In genomic region chr7:105098863-105099515, GRCh38 we compare ENCODE assay signal across 8 cellular contexts.
DNase-seq lines count a peak whose midpoint lies in the region; ATAC-seq and TF ChIP-seq lines count a peak whose summit lies in the region.

No MANE protein-coding gene starts in this region.

- ATAC-seq in HG03460 (IDR thresholded peaks at IDR 0.05; ENCODE audit: unreplicated experiment): peak; percentile 66
- no peak for ATAC-seq in effector memory CD8-positive, alpha-beta T cell (replicated peaks)

- H3K4me3 ChIP-seq in GM12865 (ENCODE audit: low read depth, low read length): no peak overlapping the region

- H3K36me3 Mint-ChIP-seq in effector memory CD8-positive, alpha-beta T cell (ENCODE audit: insufficient read depth): peaks cover 86% of the 10 kb centered on the region
- H3K36me3 Mint-ChIP-seq in glutamatergic neuron (ENCODE audit: unreplicated experiment): no peaks in the 10 kb centered on the region

- no peak for TF ChIP-seq CTCF in GM12865 (IDR thresholded peaks at IDR 0.05; ENCODE audit: insufficient read depth, low read depth, low read length, missing control alignments)
- TF ChIP-seq CTCF in GM20000 (IDR thresholded peaks at IDR 0.05; ENCODE audit: extremely low read depth, missing control alignments): no peak
- no peak for TF ChIP-seq CTCF in glutamatergic neuron (IDR thresholded peaks at IDR 0.05; ENCODE audit: partially characterized antibody, unreplicated experiment)

- H3K9me3 Mint-ChIP-seq in effector memory CD8-positive, alpha-beta T cell: no peaks in the 10 kb centered on the region
- H3K9me3 Mint-ChIP-seq in glutamatergic neuron (ENCODE audit: unreplicated experiment): no peaks in the 10 kb centered on the region

- no peak overlapping the region for H3K4me3 Mint-ChIP-seq in effector memory CD8-positive, alpha-beta T cell
- H3K4me3 Mint-ChIP-seq in glutamatergic neuron (ENCODE audit: unreplicated experiment): no peak overlapping the region

- DNase-seq in GM12865 (ENCODE audit: low read depth) (peak; percentile 40), GM20000 (ENCODE audit: low spot score) (peak; percentile 13), glutamatergic neuron (no peak), NOMO-1 treated with dmso at 0.1 percent for 144 hours (lab: John Stamatoyannopoulos, UW; ENCODE audit: unreplicated experiment) (no peak), NAMALWA (ENCODE audit: low spot score) (no peak), amygdala (lab: John Stamatoyannopoulos, UW) (no peak)
- DNase-seq in effector memory CD8-positive, alpha-beta T cell: no peak

- peak overlapping the region; percentile 83 to 85 for H3K27ac Mint-ChIP-seq in effector memory CD8-positive, alpha-beta T cell
- H3K27ac Mint-ChIP-seq in glutamatergic neuron (ENCODE audit: unreplicated experiment): no peak overlapping the region

- H3K4me1 Mint-ChIP-seq in effector memory CD8-positive, alpha-beta T cell (ENCODE audit: low read depth in 2 of 2): peaks cover 14 to 41% of the 10 kb centered on the region in 2 donors
- H3K4me1 Mint-ChIP-seq in glutamatergic neuron (ENCODE audit: low read depth, unreplicated experiment): no peaks in the 10 kb centered on the region

- no peaks in the 10 kb centered on the region for H3K27me3 Mint-ChIP-seq in effector memory CD8-positive, alpha-beta T cell
- no peaks in the 10 kb centered on the region for H3K27me3 Mint-ChIP-seq in glutamatergic neuron (ENCODE audit: unreplicated experiment)

Comparison
In these comparisons a context has a peak if more than half of its experiments do, and no peak if none do; other contexts are left out.
1. DNase-seq: peak in GM12865 (single experiment) and GM20000 (single experiment); none in effector memory CD8-positive, alpha-beta T cell (0 of 3), glutamatergic neuron (single experiment), NOMO-1 treated with dmso at 0.1 percent for 144 hours (single experiment), NAMALWA (single experiment) and amygdala (0 of 56).